8 cellular contexts compared by ENCODE assay signal in the genomic region with DNA sequence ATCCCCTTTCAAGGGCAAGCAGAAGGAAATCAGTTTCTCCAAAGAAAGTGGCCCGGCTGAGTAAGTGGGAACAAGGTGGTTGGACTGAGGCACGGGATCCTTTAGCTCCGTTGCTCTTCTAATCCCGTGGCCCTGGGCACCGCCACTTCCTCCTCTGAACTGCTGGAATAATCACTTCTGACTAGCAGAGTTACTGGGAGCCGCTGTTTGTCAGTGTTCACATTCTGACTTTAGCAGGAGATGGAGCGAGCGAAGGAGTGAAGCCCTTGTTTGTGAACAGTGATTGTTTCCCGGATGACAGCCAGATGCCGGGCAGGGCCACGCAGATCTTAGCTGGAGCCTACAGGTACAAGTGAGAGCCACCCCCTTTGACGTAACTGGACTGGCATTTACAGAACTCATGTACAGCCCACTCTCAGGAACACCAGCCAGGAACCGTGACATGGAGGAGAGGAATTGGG. TPM values are rescaled to one million over a fixed set of nuclear protein-coding genes. Genes with fewer than 3 reads are reported as not detected.
A peak's percentile ranks its signal among the peaks of the same experiment; 100 is the strongest.
DNase-seq lines count a peak whose midpoint lies in the region; ATAC-seq lines count a peak whose summit lies in the region.

No MANE protein-coding gene starts in this region.

- CTCF ChIA-PET in activated CD8-positive, alpha-beta T cell treated with anti-CD3 and anti-CD28 coated beads, Interleukin-2, amount 10 ng/mL, durations not matched to agents 7 days and 5 days (lab: Charles Lee): interaction anchor here (1.1 to 2.7 kb wide), 4 partner anchors 10 to 108 kb away, joined by 3 to 7 read pairs (median 4); no protein-coding TSS in a partner anchor

- H3K9me3 Mint-ChIP-seq in activated CD8-positive, alpha-beta T cell treated with anti-CD3 and anti-CD28 coated beads, Interleukin-2, amount 10 ng/mL, durations not matched to agents 7 days and 5 days (ENCODE audit: insufficient read depth): no peaks in the 10 kb centered on the region

- H3K27me3 ChIP-seq in BLaER1 (no peaks in the 10 kb centered on the region), HUES6 (ENCODE audit: control insufficient read depth, insufficient read depth, low read length) (no peaks in the 10 kb centered on the region)

- peaks cover 18% of the 10 kb centered on the region for H3K36me3 Mint-ChIP-seq in activated CD8-positive, alpha-beta T cell treated with anti-CD3 and anti-CD28 coated beads, Interleukin-2, amount 10 ng/mL, durations not matched to agents 7 days and 5 days (ENCODE audit: low read depth)

- H3K4me1 Mint-ChIP-seq in activated CD8-positive, alpha-beta T cell treated with anti-CD3 and anti-CD28 coated beads, Interleukin-2, amount 10 ng/mL, durations not matched to agents 7 days and 5 days (ENCODE audit: low read depth): peaks cover 71% of the 10 kb centered on the region

- H3K36me3 ChIP-seq in BLaER1 (peaks cover 28% of the 10 kb centered on the region), HUES6 (ENCODE audit: control insufficient read depth, insufficient read depth, low read length) (peaks cover 45% of the 10 kb centered on the region)

- no peaks in the 10 kb centered on the region for H3K9me3 ChIP-seq in BLaER1
- no peaks in the 10 kb centered on the region for H3K9me3 ChIP-seq in HUES6 (ENCODE audit: control insufficient read depth, insufficient read depth, low read depth, low read length)

- peak overlapping the region; percentile 96 for H3K4me2 ChIP-seq in BLaER1

- no peak for DNase-seq in activated CD8-positive, alpha-beta T cell treated with anti-CD3 and anti-CD28 coated beads, Interleukin-2, amount 10 ng/mL, durations not matched to agents 7 days and 5 days
- DNase-seq in left cardiac atrium (peak; percentile 35), posterior cingulate gyrus (peak in 7 of 10 donors; percentile 19 to 88 (median 33)), NCI-H1930 (lab: John Stamatoyannopoulos, UW) (no peak), T-helper 9 cell (no peak)

- H3K27ac ChIP-seq in BLaER1 (peak overlapping the region; percentile 98), HUES6 (ENCODE audit: low read depth, low read length) (no peak overlapping the region; the same call in 1 of the 2 replicates)

- peaks cover 50% of the 10 kb centered on the region for H4K20me1 ChIP-seq in BLaER1

- H3K4me1 ChIP-seq in BLaER1 (peaks cover 66% of the 10 kb centered on the region), HUES6 (ENCODE audit: control insufficient read depth, insufficient read depth, low read length) (peaks cover 57% of the 10 kb centered on the region)

- POLR2A ChIA-PET in activated CD8-positive, alpha-beta T cell treated with anti-CD3 and anti-CD28 coated beads, Interleukin-2, amount 10 ng/mL, durations not matched to agents 7 days and 5 days (lab: Charles Lee): interaction anchor here (1.0 to 2.2 kb wide), 2 partner anchors 10 to 122 kb away, joined by 3 to 8 read pairs; no protein-coding TSS in a partner anchor

- no peak for ATAC-seq in activated CD8-positive, alpha-beta T cell treated with anti-CD3 and anti-CD28 coated beads, Interleukin-2, amount 10 ng/mL, durations not matched to agents 7 days and 5 days
- peak in 1 of 2 donors; percentile 16 for ATAC-seq in left cardiac atrium
- no peak for ATAC-seq in HG02970 (IDR thresholded peaks at IDR 0.05; ENCODE audit: low FRiP score, unreplicated experiment)

- no peaks in the 10 kb centered on the region for H3K27me3 Mint-ChIP-seq in activated CD8-positive, alpha-beta T cell treated with anti-CD3 and anti-CD28 coated beads, Interleukin-2, amount 10 ng/mL, durations not matched to agents 7 days and 5 days (ENCODE audit: low read depth)

- intact Hi-C loops in left cardiac atrium (cut with DNase I) (no loop called here), posterior cingulate gyrus (cut with DNase I) (loop anchor here (10.0 kb wide), 1 partner anchor 228 kb away; a partner anchor contains a TSS)

- H3K9ac ChIP-seq in BLaER1 (peak overlapping the region; percentile 99), HUES6 (ENCODE audit: low read length) (peak overlapping the region; percentile 87)

- peak overlapping the region; percentile 66 for H3K4me3 Mint-ChIP-seq in activated CD8-positive, alpha-beta T cell treated with anti-CD3 and anti-CD28 coated beads, Interleukin-2, amount 10 ng/mL, durations not matched to agents 7 days and 5 days

- peak overlapping the region; percentile 99 for H3K4me3 ChIP-seq in BLaER1
- H3K4me3 ChIP-seq in HUES6 (ENCODE audit: low read depth, low read length): peak overlapping the region; percentile 96

- H3K27ac Mint-ChIP-seq in activated CD8-positive, alpha-beta T cell treated with anti-CD3 and anti-CD28 coated beads, Interleukin-2, amount 10 ng/mL, durations not matched to agents 7 days and 5 days: peak overlapping the region; percentile 47

RNA-seq across cellular contexts. Expression of a gene that starts 1.3 kb away (rescaled TPM):
- total RNA-seq in activated CD8-positive, alpha-beta T cell treated with anti-CD3 and anti-CD28 coated beads, Interleukin-2, amount 10 ng/mL, durations not matched to agents 7 days and 5 days: 10 to 100 TPM; 20.5 to 22.0 TPM
- total RNA-seq in left cardiac atrium: 10 to 100 TPM; 12.2 to 16.4 TPM

Comparison
In these comparisons a context has a peak if more than half of its experiments do, and no peak if none do; other contexts are left out.
1. DNase-seq: peak in left cardiac atrium (single experiment) and posterior cingulate gyrus (7 of 10); none in activated CD8-positive, alpha-beta T cell treated with anti-CD3 and anti-CD28 coated beads, Interleukin-2, amount 10 ng/mL, durations not matched to agents 7 days and 5 days (single experiment), NCI-H1930 (0 of 2) and T-helper 9 cell (single experiment).